In the genomic region with DNA sequence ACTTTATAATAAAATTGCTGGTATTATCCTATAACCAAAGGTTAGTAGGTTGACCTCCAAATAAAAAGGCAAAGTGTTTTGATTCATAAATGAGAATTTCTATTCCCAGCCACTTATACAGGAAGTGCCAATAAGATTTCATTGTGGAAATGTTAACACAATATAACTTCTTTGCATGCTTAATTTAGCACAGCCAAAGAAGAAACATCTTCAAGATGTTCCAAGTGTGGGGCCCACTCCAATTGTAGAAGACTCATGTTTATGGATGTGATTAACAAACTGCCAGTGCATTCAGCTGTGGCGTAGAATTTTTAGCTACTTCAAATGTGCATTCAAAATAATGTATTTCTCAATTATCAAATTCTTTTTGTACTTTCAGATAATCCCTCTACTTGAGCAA, we compare ENCODE assay signal across 28 cellular contexts.
"Had no signal": no experiment of that assay in that cellular context is flagged by ENCODE, and none has a peak within 500 bp of the region (broad histone marks: within the 10 kb centered on the region; RNA-seq: fewer than 3 reads in every experiment).

No MANE protein-coding gene starts in this region.

- H3K4me1 ChIP-seq: adrenal gland had no signal

- ATAC-seq: activated CD8-positive, alpha-beta T cell treated with anti-CD3 and anti-CD28 coated beads for 36 hours; activated naive CD4-positive, alpha-beta T cell treated with anti-CD3 and anti-CD28 coated beads, Interleukin-2, amount 50 U/mL, for 72 hours; activated T-cell treated with anti-CD3 and anti-CD28 coated beads, Interleukin-2, amount 50 U/mL, for 72 hours; PC-3; Right ventricle myocardium inferior had no signal

- H3K36me3 Mint-ChIP-seq: activated naive CD4-positive, alpha-beta T cell treated with anti-CD3 and anti-CD28 coated beads, Interleukin-2, amount 50 U/mL, for 72 hours had no signal

- H3K4me1 Mint-ChIP-seq: activated CD4-positive, alpha-beta T cell treated with anti-CD3 and anti-CD28 coated beads, Interleukin-2, amount 10 ng/mL, durations not matched to agents 24 days and 14 days had no signal

- H3K27me3 ChIP-seq: adrenal gland, brain microvascular endothelial cell had no signal

- H3K4me2 ChIP-seq: KMS-11 had no signal

- DNase-seq: activated CD4-positive, alpha-beta T cell treated with anti-CD3 and anti-CD28 coated beads, Interleukin-2, amount 10 ng/mL, durations not matched to agents 24 days and 14 days; activated CD4-positive, alpha-beta T cell treated with anti-CD3 and anti-CD28 coated beads, Interleukin-2, amount 50 U/mL, for 4 hours; activated CD8-positive, alpha-beta T cell treated with anti-CD3 and anti-CD28 coated beads for 36 hours; activated gamma-delta T cell; activated naive CD4-positive, alpha-beta T cell treated with anti-CD3 and anti-CD28 coated beads for 36 hours; activated T-cell treated with anti-CD3 and anti-CD28 coated beads, Interleukin-2, amount 50 U/mL, for 1 hour; activated T-cell treated with anti-CD3 and anti-CD28 coated beads, Interleukin-2, amount 50 U/mL, for 72 hours; adrenal gland; brain microvascular endothelial cell; central memory CD4-positive, alpha-beta T cell; MM.1S; MV-4-11; NCI-H1092; NCI-H1436 treated with DMSO at 0.1 percent for 48 hours; NCI-H1694 treated with DMSO at 0.1 percent for 48 hours; NCI-H2029; NCI-H2171 treated with DMSO at 0.1 percent for 48 hours; NCI-H2227 treated with DMSO at 0.1 percent for 48 hours; NCI-H524 treated with DMSO at 0.1 percent for 48 hours; NCI-H748 treated with DMSO at 0.1 percent for 48 hours; NK-92 treated with Interleukin-12 subunit alpha and Interleukin-12 subunit beta, amount 100 ng/mL, for 24 hours; PC-3; T1000 had no signal

- H3K27me3 Mint-ChIP-seq: activated CD4-positive, alpha-beta T cell treated with anti-CD3 and anti-CD28 coated beads, Interleukin-2, amount 10 ng/mL, durations not matched to agents 24 days and 14 days; activated CD8-positive, alpha-beta T cell treated with anti-CD3 and anti-CD28 coated beads for 36 hours had no signal

- H3K9me3 ChIP-seq: adrenal gland had no signal

- H3K9me3 Mint-ChIP-seq: activated T-helper 2 cell treated with anti-CD3 and anti-CD28 coated beads, Interferon-gamma antibody, Interleukin-2, Interleukin-4, amounts not matched to agents 10 μg/mL and 5 μg/mL and 100 μg/mL, durations not matched to agents 14 hours and 24 hours and 36 hours had no signal

- H3K36me3 ChIP-seq: adrenal gland, brain microvascular endothelial cell had no signal

- H3K27ac ChIP-seq: adrenal gland, brain microvascular endothelial cell, KMS-11, RWPE1 had no signal

- H3K27ac Mint-ChIP-seq: activated CD4-positive, alpha-beta T cell treated with anti-CD3 and anti-CD28 coated beads, Interleukin-2, amount 10 ng/mL, durations not matched to agents 24 days and 14 days; activated CD8-positive, alpha-beta T cell treated with anti-CD3 and anti-CD28 coated beads for 36 hours; activated naive CD4-positive, alpha-beta T cell treated with anti-CD3 and anti-CD28 coated beads for 36 hours; activated naive CD4-positive, alpha-beta T cell treated with anti-CD3 and anti-CD28 coated beads, Interleukin-2, amount 50 U/mL, for 72 hours; activated T-cell treated with anti-CD3 and anti-CD28 coated beads, Interleukin-2, amount 50 U/mL, for 72 hours; activated T-helper 2 cell treated with anti-CD3 and anti-CD28 coated beads, Interferon-gamma antibody, Interleukin-2, Interleukin-4, amounts not matched to agents 10 μg/mL and 5 μg/mL and 100 μg/mL, durations not matched to agents 14 hours and 24 hours and 36 hours had no signal

- H3K4me3 Mint-ChIP-seq: activated CD4-positive, alpha-beta T cell treated with anti-CD3 and anti-CD28 coated beads, Interleukin-2, amount 10 ng/mL, durations not matched to agents 24 days and 14 days; activated CD8-positive, alpha-beta T cell treated with anti-CD3 and anti-CD28 coated beads for 36 hours; activated naive CD4-positive, alpha-beta T cell treated with anti-CD3 and anti-CD28 coated beads for 36 hours; activated T-cell treated with anti-CD3 and anti-CD28 coated beads, Interleukin-2, amount 50 U/mL, for 72 hours had no signal

- H3K4me3 ChIP-seq: adrenal gland had no signal
